Comparison of ENCODE assay signal across 8 cellular contexts in the genomic region with DNA sequence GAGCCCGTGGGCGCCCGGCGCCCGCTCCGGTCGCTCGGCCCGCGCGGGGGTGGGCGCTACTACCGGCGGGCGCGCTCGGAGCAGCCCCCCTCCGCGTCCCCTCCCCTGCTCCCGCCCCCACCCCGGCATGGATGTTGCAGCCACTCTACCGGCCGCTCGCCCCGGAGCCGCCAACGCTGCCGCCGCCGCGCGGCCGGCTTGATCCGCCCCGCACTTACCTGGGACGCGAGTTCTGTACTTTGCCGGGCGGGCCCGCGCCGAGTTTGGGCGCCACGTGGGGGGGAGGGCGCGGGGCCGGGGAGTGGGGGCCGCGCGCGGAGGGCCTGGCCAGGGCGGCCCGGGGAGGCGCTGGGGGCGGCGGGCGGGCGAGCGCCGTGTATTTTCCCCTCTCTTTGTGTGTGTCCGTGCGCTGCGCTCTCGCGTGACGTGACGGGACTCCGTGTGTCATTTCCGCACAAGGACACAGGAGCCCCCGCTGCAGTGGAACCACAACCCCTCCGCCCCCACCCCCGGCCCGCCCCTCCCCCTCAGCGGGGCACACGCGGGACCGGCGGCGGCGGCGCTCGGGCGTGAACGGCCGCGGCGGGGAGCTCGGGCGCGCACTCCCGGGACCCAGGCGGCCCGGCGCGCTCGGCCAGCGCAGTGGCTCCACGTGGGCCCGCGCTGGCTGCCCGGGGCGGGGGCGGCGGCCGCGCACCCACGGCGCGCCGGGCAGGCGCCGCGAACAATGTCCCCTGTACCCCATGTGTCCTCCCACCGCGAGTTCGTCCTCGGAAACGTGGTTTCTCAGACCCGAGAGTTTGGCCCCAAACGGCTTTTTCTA. TPM values are rescaled to one million over a fixed set of nuclear protein-coding genes. Genes with fewer than 3 reads are reported as not detected.
A peak's percentile ranks its signal among the peaks of the same experiment; 100 is the strongest.
DNase-seq lines count a peak whose midpoint lies in the region; TF ChIP-seq lines count a peak whose summit lies in the region.

Gene BEND3 (minus strand): TSS at position 644 of the 823 bp plus-strand sequence. CDS start 16,230 bp downstream, outside the sequence.

- peaks cover 4 to 21% of the 10 kb centered on the region in 2 donors for H3K4me1 ChIP-seq in muscle layer of duodenum (ENCODE audit: control insufficient read depth in 1 of 2, insufficient read depth in 2 of 2, low read length in 2 of 2)
- peaks cover 11% of the 10 kb centered on the region for H3K4me1 ChIP-seq in thymus (ENCODE audit: control insufficient read depth, insufficient read depth, low read length)

- H3K4me3 ChIP-seq in GM08714 (ENCODE audit: low read length) (peak within 1 kb of the TSS; percentile 81), H7 (ENCODE audit: insufficient read depth, low read depth, low read length) (peak within 1 kb of the TSS; percentile 66), muscle layer of duodenum (ENCODE audit: low read depth in 1 of 2, low read length in 2 of 2) (peak within 1 kb of the TSS; percentile 78 to 83), thymus (ENCODE audit: low read length) (peak within 1 kb of the TSS; percentile 90)

- WGBS in thymus, result under 1% methylated on average over 120 of the region's 120 CpGs

- H3K9me3 ChIP-seq in muscle layer of duodenum (ENCODE audit: control insufficient read depth in 1 of 2, low read length in 2 of 2) (no peaks in the 10 kb centered on the region), thymus (ENCODE audit: control insufficient read depth) (no peaks in the 10 kb centered on the region)

- DNase-seq in H7 (peak; percentile 89), NAMALWA (ENCODE audit: low spot score) (peak; percentile 56), erythroblast (lab: John Stamatoyannopoulos, UW) (peak; percentile 69 to 77), DMS79 (lab: John Stamatoyannopoulos, UW) (no peak)
- peak; percentile 73 for DNase-seq in activated CD8-positive, alpha-beta memory T cell treated with anti-CD3 and anti-CD28 coated beads, Interleukin-2, amount 50 U/mL, for 48 hours

- no peak for TF ChIP-seq POLR2A in erythroblast (IDR thresholded peaks at IDR 0.05; ENCODE audit: low read length)

- H3K36me3 ChIP-seq in H7 (replicated peaks; ENCODE audit: control insufficient read depth, insufficient read depth, low read length) (no peaks in the 10 kb centered on the region), muscle layer of duodenum (ENCODE audit: control insufficient read depth in 1 of 2, insufficient read depth in 2 of 2, low read length in 2 of 2) (no peaks in the 10 kb centered on the region), thymus (ENCODE audit: control insufficient read depth, insufficient read depth) (no peaks in the 10 kb centered on the region)

- H3K27ac ChIP-seq in muscle layer of duodenum (ENCODE audit: low read length) (peak within 1 kb of the TSS; percentile 67), thymus (ENCODE audit: low read depth) (peak within 1 kb of the TSS; percentile 65)

- H3K27me3 ChIP-seq in H7 (ENCODE audit: control insufficient read depth, insufficient read depth, low read length) (no peaks in the 10 kb centered on the region), muscle layer of duodenum (ENCODE audit: low read depth, low read length) (no peaks in the 10 kb centered on the region), thymus (ENCODE audit: control insufficient read depth, insufficient read depth) (no peaks in the 10 kb centered on the region)

RNA-seq across cellular contexts. Expression of gene BEND3, which starts in this region (rescaled TPM):
- 24.5 and 24.9 TPM in 2 replicates for total RNA-seq in H7 (2014; rRNA removed; shearing (Covaris generic))
- 1.7 TPM for polyA plus RNA-seq in thymus
